ENCODE assay signal across 8 cellular contexts in genomic region chr15:85691350-85692240, GRCh38.
DNase-seq lines count a peak whose midpoint lies in the region; ATAC-seq and TF ChIP-seq lines count a peak whose summit lies in the region.

No MANE protein-coding gene starts in this region.

- intact Hi-C loops in left cardiac atrium (cut with DNase I): no loop called here

- no peak for DNase-seq in cardiac muscle cell (ENCODE audit: low read depth in 1 of 2, low spot score in 1 of 2)
- no peak for DNase-seq in left cardiac atrium
- peak; percentile 47 for DNase-seq in activated naive CD8-positive, alpha-beta T cell treated with anti-CD3 and anti-CD28 coated beads for 36 hours
- DNase-seq in stimulated activated effector memory CD8-positive, alpha-beta T cell treated with anti-CD3 and anti-CD28 coated beads, Interleukin-12 subunit alpha, Interleukin-12 subunit beta, amount 100 ng/mL, for 72 hours (ENCODE audit: low spot score in 2 of 2): peak in 1 of 2 donors; percentile 77
- no peak for DNase-seq in COLO829 (ENCODE audit: low spot score)
- DNase-seq in KG1 (lab: John Stamatoyannopoulos, UW): no peak

- ATAC-seq in left cardiac atrium (no peak), HG03097 (IDR thresholded peaks at IDR 0.05; ENCODE audit: low FRiP score, unreplicated experiment) (peak; percentile 52), GM19328 (IDR thresholded peaks at IDR 0.05; ENCODE audit: unreplicated experiment) (no peak)
- peak; percentile 58 for ATAC-seq in stimulated activated effector memory CD8-positive, alpha-beta T cell treated with anti-CD3 and anti-CD28 coated beads, Interleukin-12 subunit alpha, Interleukin-12 subunit beta, amount 100 ng/mL, for 72 hours

- no peaks in the 10 kb centered on the region for H3K9me3 ChIP-seq in cardiac muscle cell (ENCODE audit: low read depth)

- peak overlapping the region; percentile 30 for H3K27ac ChIP-seq in cardiac muscle cell

- peaks cover 55% of the 10 kb centered on the region for H3K36me3 Mint-ChIP-seq in activated naive CD8-positive, alpha-beta T cell treated with anti-CD3 and anti-CD28 coated beads for 36 hours
- H3K36me3 Mint-ChIP-seq in stimulated activated effector memory CD8-positive, alpha-beta T cell treated with anti-CD3 and anti-CD28 coated beads, Interleukin-12 subunit alpha, Interleukin-12 subunit beta, amount 100 ng/mL, for 72 hours: peaks cover 89% of the 10 kb centered on the region

- H3K36me3 ChIP-seq in cardiac muscle cell: peaks cover 13% of the 10 kb centered on the region

- no peaks in the 10 kb centered on the region for H3K9me3 Mint-ChIP-seq in activated naive CD8-positive, alpha-beta T cell treated with anti-CD3 and anti-CD28 coated beads for 36 hours
- no peaks in the 10 kb centered on the region for H3K9me3 Mint-ChIP-seq in stimulated activated effector memory CD8-positive, alpha-beta T cell treated with anti-CD3 and anti-CD28 coated beads, Interleukin-12 subunit alpha, Interleukin-12 subunit beta, amount 100 ng/mL, for 72 hours

- no peak overlapping the region for H3K4me3 ChIP-seq in cardiac muscle cell

- H3K27me3 Mint-ChIP-seq in activated naive CD8-positive, alpha-beta T cell treated with anti-CD3 and anti-CD28 coated beads for 36 hours: no peaks in the 10 kb centered on the region

- H3K4me1 ChIP-seq in cardiac muscle cell (ENCODE audit: low read depth): peaks cover 50% of the 10 kb centered on the region

- TF ChIP-seq CTCF in cardiac muscle cell (IDR thresholded peaks at IDR 0.05; ENCODE audit: low read depth, low read length): no peak

- H3K4me1 Mint-ChIP-seq in activated naive CD8-positive, alpha-beta T cell treated with anti-CD3 and anti-CD28 coated beads for 36 hours: peaks cover 80% of the 10 kb centered on the region
- H3K4me1 Mint-ChIP-seq in stimulated activated effector memory CD8-positive, alpha-beta T cell treated with anti-CD3 and anti-CD28 coated beads, Interleukin-12 subunit alpha, Interleukin-12 subunit beta, amount 100 ng/mL, for 72 hours: peaks cover 84% of the 10 kb centered on the region

- H3K4me3 Mint-ChIP-seq in activated naive CD8-positive, alpha-beta T cell treated with anti-CD3 and anti-CD28 coated beads for 36 hours: peak overlapping the region; percentile 88
- peak overlapping the region; percentile 80 for H3K4me3 Mint-ChIP-seq in stimulated activated effector memory CD8-positive, alpha-beta T cell treated with anti-CD3 and anti-CD28 coated beads, Interleukin-12 subunit alpha, Interleukin-12 subunit beta, amount 100 ng/mL, for 72 hours

- H3K27me3 ChIP-seq in cardiac muscle cell: no peaks in the 10 kb centered on the region

- H3K27ac Mint-ChIP-seq in activated naive CD8-positive, alpha-beta T cell treated with anti-CD3 and anti-CD28 coated beads for 36 hours: peak overlapping the region; percentile 99
- peak overlapping the region; percentile 97 for H3K27ac Mint-ChIP-seq in stimulated activated effector memory CD8-positive, alpha-beta T cell treated with anti-CD3 and anti-CD28 coated beads, Interleukin-12 subunit alpha, Interleukin-12 subunit beta, amount 100 ng/mL, for 72 hours

Comparison
In these comparisons a context has a peak if more than half of its experiments do, and no peak if none do; other contexts are left out.
1. ATAC-seq: peak in HG03097 (single experiment) and stimulated activated effector memory CD8-positive, alpha-beta T cell treated with anti-CD3 and anti-CD28 coated beads, Interleukin-12 subunit alpha, Interleukin-12 subunit beta, amount 100 ng/mL, for 72 hours (single experiment); none in left cardiac atrium (0 of 2) and GM19328 (single experiment).